ENCODE assay signal across 8 cellular contexts in the genomic region with DNA sequence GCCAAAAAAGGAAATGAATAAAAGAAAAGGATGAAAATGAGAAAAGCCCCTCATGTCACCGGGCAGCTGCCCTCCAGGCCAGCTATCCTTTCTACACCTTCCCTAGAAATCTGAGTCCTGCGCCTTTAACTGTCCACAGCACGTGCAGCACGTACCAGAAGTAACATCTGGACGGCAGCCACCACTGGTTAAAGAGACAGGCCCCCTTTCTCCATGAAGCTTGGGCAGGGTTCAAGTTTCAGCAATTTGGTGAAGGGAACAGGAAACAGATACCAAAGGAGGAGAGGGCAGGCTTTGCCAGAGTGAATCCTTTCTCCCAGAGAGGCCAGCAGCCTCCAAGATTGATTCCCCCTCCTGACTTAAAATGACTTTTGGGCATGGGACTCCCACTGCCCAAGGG. TPM values are rescaled to one million over a fixed set of nuclear protein-coding genes. Genes with fewer than 3 reads are reported as not detected.
DNase-seq lines count a peak whose midpoint lies in the region; ATAC-seq, FAIRE-seq and TF ChIP-seq lines count a peak whose summit lies in the region.

No MANE protein-coding gene starts in this region.

- H3K9ac ChIP-seq in mucosa of stomach (ENCODE audit: low read length): peak overlapping the region; percentile 50

- no peak overlapping the region for H3K27ac Mint-ChIP-seq in activated CD4-positive, alpha-beta memory T cell treated with anti-CD3 and anti-CD28 coated beads for 36 hours

- H3K36me3 ChIP-seq in bronchial epithelial cell (ENCODE audit: control insufficient read depth, insufficient read depth, low read length) (no peaks in the 10 kb centered on the region), mucosa of stomach (ENCODE audit: control insufficient read depth, insufficient read depth, low read length) (no peaks in the 10 kb centered on the region)

- peaks cover 16% of the 10 kb centered on the region for H3K4me1 ChIP-seq in mucosa of stomach (ENCODE audit: control insufficient read depth, insufficient read depth, low read length)

- no peaks in the 10 kb centered on the region for H3K9me3 ChIP-seq in mucosa of stomach (ENCODE audit: control insufficient read depth, low read length)

- no peaks in the 10 kb centered on the region for H3K27me3 ChIP-seq in bronchial epithelial cell (ENCODE audit: control insufficient read depth, insufficient read depth, low read length)
- no peaks in the 10 kb centered on the region for H3K27me3 ChIP-seq in mucosa of stomach (ENCODE audit: control insufficient read depth, insufficient read depth, low read length)

- H3K36me3 Mint-ChIP-seq in activated CD4-positive, alpha-beta memory T cell treated with anti-CD3 and anti-CD28 coated beads for 36 hours: no peaks in the 10 kb centered on the region

- no peak overlapping the region for H3K4me3 Mint-ChIP-seq in activated CD4-positive, alpha-beta memory T cell treated with anti-CD3 and anti-CD28 coated beads for 36 hours

- no peaks in the 10 kb centered on the region for H3K27me3 Mint-ChIP-seq in activated CD4-positive, alpha-beta memory T cell treated with anti-CD3 and anti-CD28 coated beads for 36 hours

- POLR2A ChIA-PET in GM10248 (lab: Yijun Ruan, JAX): interaction anchor here (4.7 kb wide), 1 partner anchor 21 kb away, joined by 40 read pairs; no protein-coding TSS in a partner anchor
- POLR2A ChIA-PET in activated CD4-positive, alpha-beta memory T cell treated with anti-CD3 and anti-CD28 coated beads for 36 hours (lab: Charles Lee): interaction anchor here (12.5 kb wide), 1 partner anchor 21 kb away, joined by 174 read pairs; no protein-coding TSS in a partner anchor

- intact Hi-C loops in activated CD4-positive, alpha-beta memory T cell treated with anti-CD3 and anti-CD28 coated beads for 36 hours (cut with micrococcal nuclease): no loop called here

- H3K4me3 ChIP-seq in bronchial epithelial cell (ENCODE audit: low read depth, low read length): no peak overlapping the region
- H3K4me3 ChIP-seq in mucosa of stomach (ENCODE audit: low read length): no peak overlapping the region

- no peaks in the 10 kb centered on the region for H3K9me3 Mint-ChIP-seq in activated CD4-positive, alpha-beta memory T cell treated with anti-CD3 and anti-CD28 coated beads for 36 hours

- TF ChIP-seq CTCF in GM10248 (IDR thresholded peaks at IDR 0.05; ENCODE audit: control extremely low read depth, extremely low read depth, low read depth, missing control alignments): no peak
- no peak for TF ChIP-seq CTCF in bronchial epithelial cell (IDR thresholded peaks at IDR 0.05; ENCODE audit: insufficient read depth, low read length, severe bottlenecking)

- DNase-seq in GM10248 (ENCODE audit: extremely low spot score) (peak; percentile 63), NCI-H2029 (lab: John Stamatoyannopoulos, UW) (peak; percentile 80), bronchial epithelial cell (ENCODE audit: low read depth) (peak; percentile 44), cortex of kidney (lab: John Stamatoyannopoulos, UW) (no peak)
- no peak for DNase-seq in activated CD4-positive, alpha-beta memory T cell treated with anti-CD3 and anti-CD28 coated beads for 36 hours

- ATAC-seq in GM19467 (IDR thresholded peaks at IDR 0.05; ENCODE audit: unreplicated experiment) (no peak), GM21737 (IDR thresholded peaks at IDR 0.05; ENCODE audit: unreplicated experiment) (no peak)

- CTCF ChIA-PET in GM10248 (lab: Yijun Ruan, JAX): no interaction called here
- CTCF ChIA-PET in activated CD4-positive, alpha-beta memory T cell treated with anti-CD3 and anti-CD28 coated beads for 36 hours (lab: Charles Lee): no interaction called here

- peaks cover 7% of the 10 kb centered on the region for H3K4me1 Mint-ChIP-seq in activated CD4-positive, alpha-beta memory T cell treated with anti-CD3 and anti-CD28 coated beads for 36 hours (ENCODE audit: low read depth)

- FAIRE-seq in bronchial epithelial cell (lab: Jason Lieb, UNC): no peak

RNA-seq across cellular contexts. Expression of a gene that starts 3.6 kb away (rescaled TPM):
- total RNA-seq in bronchial epithelial cell: 32.9 and 45.6 TPM in 2 replicates
- total RNA-seq in activated CD4-positive, alpha-beta memory T cell treated with anti-CD3 and anti-CD28 coated beads for 36 hours: 10 to 100 TPM; 22.9 to 23.4 TPM

RNA-seq across cellular contexts. Expression of a gene that starts 4.7 kb away (rescaled TPM):
- total RNA-seq in bronchial epithelial cell: 54.8 and 65.3 TPM in 2 replicates
- 10 to 100 TPM; 11.0 to 13.5 TPM for total RNA-seq in activated CD4-positive, alpha-beta memory T cell treated with anti-CD3 and anti-CD28 coated beads for 36 hours

RNA-seq across cellular contexts. Expression of a gene that starts 50.4 kb away (rescaled TPM):
- 75.3 and 83.0 TPM in 2 replicates for total RNA-seq in bronchial epithelial cell
- total RNA-seq in activated CD4-positive, alpha-beta memory T cell treated with anti-CD3 and anti-CD28 coated beads for 36 hours: 10 to 100 TPM; 52.0 to 58.1 TPM

Comparison
In these comparisons a context has a peak if more than half of its experiments do, and no peak if none do; other contexts are left out.
1. DNase-seq: peak in GM10248 (single experiment), NCI-H2029 (single experiment) and bronchial epithelial cell (single experiment); none in activated CD4-positive, alpha-beta memory T cell treated with anti-CD3 and anti-CD28 coated beads for 36 hours (single experiment) and cortex of kidney (single experiment).